Comparison of ENCODE assay signal across 18 cellular contexts in genomic region chr5:171428168-171428658, GRCh38. TPM values are rescaled to one million over a fixed set of nuclear protein-coding genes. Genes with fewer than 3 reads are reported as not detected.
"Had no signal": no experiment of that assay in that cellular context is flagged by ENCODE, and none has a peak within 500 bp of the region (broad histone marks: within the 10 kb centered on the region; RNA-seq: fewer than 3 reads in every experiment).

No MANE protein-coding gene starts in this region.

- H3K27me3 ChIP-seq: upper lobe of left lung had no signal

- H3K27ac Mint-ChIP-seq: activated CD4-positive, alpha-beta T cell treated with anti-CD3 and anti-CD28 coated beads, Interleukin-2, amount 10 ng/mL, durations not matched to agents 24 days and 14 days; activated naive CD4-positive, alpha-beta T cell treated with anti-CD3 and anti-CD28 coated beads, Interleukin-2, amount 50 U/mL, for 24 hours; activated T-helper 2 cell treated with anti-CD3 and anti-CD28 coated beads, Interferon-gamma antibody, Interleukin-2, Interleukin-4, amounts not matched to agents 10 μg/mL and 5 μg/mL and 100 μg/mL, durations not matched to agents 14 hours and 24 hours and 36 hours; brain; naive thymus-derived CD4-positive, alpha-beta T cell had no signal

- H3K36me3 Mint-ChIP-seq: activated naive CD4-positive, alpha-beta T cell treated with anti-CD3 and anti-CD28 coated beads, Interleukin-2, amount 50 U/mL, for 24 hours; brain; naive thymus-derived CD4-positive, alpha-beta T cell had no signal

- H3K36me3 ChIP-seq: upper lobe of left lung had no signal

- H3K4me3 ChIP-seq: SK-N-MC, skin epidermis, upper lobe of left lung had no signal

- ATAC-seq: esophagus mucosa; naive thymus-derived CD4-positive, alpha-beta T cell had no signal

- H3K4me3 Mint-ChIP-seq: activated CD4-positive, alpha-beta T cell treated with anti-CD3 and anti-CD28 coated beads, Interleukin-2, amount 10 ng/mL, durations not matched to agents 24 days and 14 days; activated naive CD4-positive, alpha-beta T cell treated with anti-CD3 and anti-CD28 coated beads, Interleukin-2, amount 50 U/mL, for 24 hours; brain; naive thymus-derived CD4-positive, alpha-beta T cell had no signal

- DNase-seq: activated CD4-positive, alpha-beta T cell treated with anti-CD3 and anti-CD28 coated beads, Interleukin-2, amount 10 ng/mL, durations not matched to agents 24 days and 14 days; activated CD8-positive, alpha-beta memory T cell treated with anti-CD3 and anti-CD28 coated beads for 24 hours; amygdala; cerebellar nuclear complex; hypothalamus; naive thymus-derived CD4-positive, alpha-beta T cell; occipital lobe; upper lobe of left lung had no signal

- H3K9me3 ChIP-seq: upper lobe of left lung had no signal

- H3K27me3 Mint-ChIP-seq: activated CD4-positive, alpha-beta T cell treated with anti-CD3 and anti-CD28 coated beads, Interleukin-2, amount 10 ng/mL, durations not matched to agents 24 days and 14 days; brain had no signal

- H3K4me1 Mint-ChIP-seq: activated CD4-positive, alpha-beta T cell treated with anti-CD3 and anti-CD28 coated beads, Interleukin-2, amount 10 ng/mL, durations not matched to agents 24 days and 14 days; activated naive CD4-positive, alpha-beta T cell treated with anti-CD3 and anti-CD28 coated beads, Interleukin-2, amount 50 U/mL, for 24 hours; naive thymus-derived CD4-positive, alpha-beta T cell had no signal

- H3K9me3 Mint-ChIP-seq: activated CD4-positive, alpha-beta T cell treated with anti-CD3 and anti-CD28 coated beads, Interleukin-2, amount 10 ng/mL, durations not matched to agents 24 days and 14 days; activated naive CD4-positive, alpha-beta T cell treated with anti-CD3 and anti-CD28 coated beads, Interleukin-2, amount 50 U/mL, for 24 hours; activated T-helper 2 cell treated with anti-CD3 and anti-CD28 coated beads, Interferon-gamma antibody, Interleukin-2, Interleukin-4, amounts not matched to agents 10 μg/mL and 5 μg/mL and 100 μg/mL, durations not matched to agents 14 hours and 24 hours and 36 hours; naive thymus-derived CD4-positive, alpha-beta T cell had no signal

- H3K27ac ChIP-seq: SK-N-MC, skin epidermis, upper lobe of left lung had no signal

- H3K4me1 ChIP-seq: upper lobe of left lung had no signal

RNA-seq across cellular contexts. Expression of gene FGF18, which starts 8.8 kb away (rescaled TPM):
- total RNA-seq: activated T-helper 2 cell treated with anti-CD3 and anti-CD28 coated beads, Interferon-gamma antibody, Interleukin-2, Interleukin-4, amounts not matched to agents 10 μg/mL and 5 μg/mL and 100 μg/mL, durations not matched to agents 14 hours and 24 hours and 36 hours; dermis microvascular lymphatic vessel endothelial cell; glomerular endothelial cell; lung microvascular endothelial cell; T-helper 1 cell treated with Interleukin-12 subunit alpha and Interleukin-12 subunit beta and Interleukin-4 antibody, amounts not matched to agents 30 ng/mL and 1 ng/mL, for 36 hours had no signal
